Comparison of ENCODE assay signal across 10 cellular contexts in genomic region chr7:80485721-80486120, GRCh38. TPM values are rescaled to one million over a fixed set of nuclear protein-coding genes. Genes with fewer than 3 reads are reported as not detected.
"Had no signal": no experiment of that assay in that cellular context is flagged by ENCODE, and none has a peak within 500 bp of the region (broad histone marks: within the 10 kb centered on the region; RNA-seq: fewer than 3 reads in every experiment).

No MANE protein-coding gene starts in this region.

- DNase-seq: GM23248, GOT3, H7, HFFc6 had no signal

- H3K36me3 ChIP-seq: HAP-1 had no signal

- H3K9ac ChIP-seq: GM23248 had no signal

- H3K4me3 Mint-ChIP-seq: HFFc6 had no signal

- FAIRE-seq: HepG2, K562 had no signal

- ATAC-seq: HCT116, HepG2, K562 had no signal

- H3K27ac ChIP-seq: GM23248, HL-60 had no signal

- H2AFZ ChIP-seq: GM23248 had no signal

- H3K9me3 Mint-ChIP-seq: HFFc6 had no signal

- H3K9me3 ChIP-seq: HAP-1 had no signal

- H3K27ac Mint-ChIP-seq: HFFc6 had no signal

- H3K4me3 ChIP-seq: GM23248, HAP-1, K562 had no signal

RNA-seq across cellular contexts. Expression of gene GNAT3, which starts 26.1 kb away (rescaled TPM):
- total RNA-seq: GM23248, H7, HepG2, HT1080, K562 had no signal
- polyA plus RNA-seq: GM23248, HepG2, K562 had no signal
